Comparison of ENCODE assay signal across 17 cellular contexts in genomic region chr4:89599026-89599425, GRCh38.
A peak's percentile ranks its signal among the peaks of the same experiment; 100 is the strongest.
DNase-seq lines count a peak whose midpoint lies in the region; TF ChIP-seq lines count a peak whose summit lies in the region.
"Had no signal": no experiment of that assay in that cellular context is flagged by ENCODE, and none has a peak within 500 bp of the region (broad histone marks: within the 10 kb centered on the region; RNA-seq: fewer than 3 reads in every experiment).

No MANE protein-coding gene starts in this region.

- H3K4me3 ChIP-seq in GM23248: no peak overlapping the region
- H3K4me3 ChIP-seq in choroid plexus epithelial cell (ENCODE audit: low read depth, low read length): no peak overlapping the region
- H3K4me3 ChIP-seq: A549, GM23338 had no signal

- no peaks in the 10 kb centered on the region for H3K36me3 ChIP-seq in GM23248 (ENCODE audit: low read depth)
- H3K36me3 ChIP-seq: BE2C had no signal

- H3K9ac ChIP-seq in GM23248: no peak overlapping the region

- TF ChIP-seq CTCF in choroid plexus epithelial cell (conservative IDR thresholded peaks at IDR 0.05; ENCODE audit: low read depth, low read length): no peak

- H4K20me1 ChIP-seq in GM23248 (ENCODE audit: insufficient read depth): no peaks in the 10 kb centered on the region

- no peaks in the 10 kb centered on the region for H3F3A ChIP-seq in GM23248 (ENCODE audit: insufficient read depth)

- no peaks in the 10 kb centered on the region for H3K27me3 ChIP-seq in GM23248 (replicated peaks; ENCODE audit: insufficient read depth)
- H3K27me3 ChIP-seq: BE2C had no signal

- H3K9me3 ChIP-seq in GM23248 (ENCODE audit: low read depth): no peaks in the 10 kb centered on the region
- H3K9me3 ChIP-seq: A549, BE2C had no signal

- H3K79me2 ChIP-seq in GM23248 (ENCODE audit: insufficient read depth): no peaks in the 10 kb centered on the region

- H3K27ac ChIP-seq in GM23248: no peak overlapping the region
- H3K27ac ChIP-seq: A549 had no signal

- H3K4me2 ChIP-seq in GM23248 (ENCODE audit: unreplicated experiment): no peak overlapping the region
- H3K4me2 ChIP-seq: A549, GM23338 had no signal

- H3K9me2 ChIP-seq in GM23248 (ENCODE audit: insufficient read depth): no peaks in the 10 kb centered on the region

- no peaks in the 10 kb centered on the region for H3K4me1 ChIP-seq in GM23248 (ENCODE audit: insufficient read depth)
- H3K4me1 ChIP-seq: A549, BE2C had no signal

- in situ Hi-C loops in GM23248 (cut with MboI): no loop called here

- H2AFZ ChIP-seq in GM23248: no peak overlapping the region
- H2AFZ ChIP-seq: GM23338 had no signal

- DNase-seq in GM23248 (peak; percentile 10), choroid plexus epithelial cell (ENCODE audit: low read depth) (peak; percentile 2), fibroblast of gingiva (ENCODE audit: low read depth) (peak; percentile 76), fibroblast of the conjunctiva (ENCODE audit: low read depth) (peak; percentile 0), pons (ENCODE audit: low spot score) (no peak), HUDEP-2 (lab: John Stamatoyannopoulos, UW; ENCODE audit: unreplicated experiment in 76 of 76) (no peak)
- DNase-seq in activated CD4-positive, alpha-beta T cell treated with anti-CD3 and anti-CD28 coated beads, Interleukin-2, amount 50 U/mL, for 1 hour: no peak
- DNase-seq: 8988T; BE2C; C1 segment of cervical spinal cord; Calu3; CD4-positive, alpha-beta memory T cell; DMS79 treated with DMSO at 0.1 percent for 48 hours; GF-D8; H9 had no signal

Comparison
In these comparisons a context has a peak if more than half of its experiments do, and no peak if none do; other contexts are left out.
1. DNase-seq: peak in GM23248 (single experiment), choroid plexus epithelial cell (single experiment), fibroblast of gingiva (single experiment) and fibroblast of the conjunctiva (single experiment); none in activated CD4-positive, alpha-beta T cell treated with anti-CD3 and anti-CD28 coated beads, Interleukin-2, amount 50 U/mL, for 1 hour (single experiment), pons (single experiment) and HUDEP-2 (0 of 76).